19 cellular contexts compared by ENCODE assay signal in genomic region chr4:185902654-185903053, GRCh38.
DNase-seq lines count a peak whose midpoint lies in the region; ATAC-seq and TF ChIP-seq lines count a peak whose summit lies in the region.
"Had no signal": no experiment of that assay in that cellular context is flagged by ENCODE, and none has a peak within 500 bp of the region (broad histone marks: within the 10 kb centered on the region; RNA-seq: fewer than 3 reads in every experiment).

No MANE protein-coding gene starts in this region.

- no peaks in the 10 kb centered on the region for H3K79me1 ChIP-seq in IMR-90 (ENCODE audit: low read depth in 1 of 2, low read length in 2 of 2)

- no peak overlapping the region for H3K23ac ChIP-seq in IMR-90 (ENCODE audit: low read depth, low read length)

- dilution Hi-C loops in IMR-90 (cut with HindIII; ENCODE audit: low sequenced_read_pairs, unreplicated experiment), result no loop called here

- H2BK5ac ChIP-seq in IMR-90 (ENCODE audit: low read depth, low read length, poor library complexity, severe bottlenecking), result no peak overlapping the region

- no peak overlapping the region for H3K18ac ChIP-seq in IMR-90 (ENCODE audit: low read depth, low read length)

- H3K14ac ChIP-seq in IMR-90 (replicated peaks; ENCODE audit: low read depth, low read length), result no peak overlapping the region

- CTCF ChIA-PET in IMR-90 (lab: Yijun Ruan, JAX), result no interaction called here

- no peak overlapping the region for H2AFZ ChIP-seq in IMR-90 (replicated peaks; ENCODE audit: low read length, poor library complexity)

- no peak overlapping the region for H3K4me2 ChIP-seq in IMR-90 (ENCODE audit: low read depth, low read length)

- no peaks in the 10 kb centered on the region for H4K20me1 ChIP-seq in IMR-90 (ENCODE audit: insufficient read depth, low read length)

- no peak for ATAC-seq in IMR-90 (ENCODE audit: low read depth)

- H2BK20ac ChIP-seq in IMR-90 (ENCODE audit: low read depth, low read length), result no peak overlapping the region

- intact Hi-C loops in IMR-90 (cut with micrococcal nuclease) (no loop called here), testis (cut with DNase I; ENCODE audit: low total_unique reads) (no loop called here)

- WGBS in IMR-90 (ENCODE audit: extremely low coverage in 2 of 2, insufficient read length in 1 of 2), 2 experiments, result 83% methylated on average over 1 of the region's 4 CpGs; no CpG with 5 or more reads in 1 of the 2 experiments
- WGBS in testis, 2 donors, result 84 to 92% methylated on average over 4 of the region's 4 CpGs

- H2BK120ac ChIP-seq in IMR-90 (ENCODE audit: low read depth, low read length), result no peak overlapping the region

- BruUV-seq in IMR-90 (replicated peaks; lab: Mats Ljungman, UMichigan), result no TSS peak

- H2AK5ac ChIP-seq in IMR-90 (ENCODE audit: low read depth, low read length), result no peak overlapping the region

- no peaks in the 10 kb centered on the region for H3K9me3 ChIP-seq in IMR-90 (ENCODE audit: control insufficient read depth, insufficient read depth, low read length)
- no peaks in the 10 kb centered on the region for H3K9me3 ChIP-seq in testis
- H3K9me3 ChIP-seq: uterus had no signal

- TF ChIP-seq CTCF in IMR-90 (conservative IDR thresholded peaks at IDR 0.05; ENCODE audit: low read depth, low read length) (no peak), VCaP (conservative IDR thresholded peaks at IDR 0.05) (no peak), testis (IDR thresholded peaks at IDR 0.05) (no peak)

- H3K27ac ChIP-seq in IMR-90 (ENCODE audit: insufficient read depth, low read length) (no peak overlapping the region), VCaP (peak overlapping the region; percentile 11; the same call in 1 of the 2 replicates), testis (no peak overlapping the region)
- H3K27ac ChIP-seq: RWPE1, uterus had no signal

- no peaks in the 10 kb centered on the region for H3K36me3 ChIP-seq in IMR-90 (ENCODE audit: control insufficient read depth, insufficient read depth, low read length)
- H3K36me3 ChIP-seq in testis (ENCODE audit: low read depth, missing control alignments), result no peaks in the 10 kb centered on the region
- H3K36me3 ChIP-seq: uterus had no signal

- H2AK9ac ChIP-seq in IMR-90 (replicated peaks; ENCODE audit: low read depth, low read length, poor library complexity), result no peak overlapping the region

- H3K4ac ChIP-seq in IMR-90 (ENCODE audit: low read depth, low read length), result no peak overlapping the region

- no peak overlapping the region for H3K9ac ChIP-seq in IMR-90 (ENCODE audit: low read depth, low read length)

- no peak overlapping the region for H2BK15ac ChIP-seq in IMR-90 (ENCODE audit: low read depth, low read length)

- peak; percentile 8 for DNase-seq in IMR-90
- peak; percentile 84 for DNase-seq in fibroblast of peridontal ligament (ENCODE audit: extremely low read depth)
- peak; percentile 96 for DNase-seq in renal cortical epithelial cell (ENCODE audit: low read depth)
- DNase-seq in testis, result no peak
- DNase-seq in OCI-M1 (lab: John Stamatoyannopoulos, UW), result no peak
- no peak for DNase-seq in NCI-H524 treated with DMSO at 0.1 percent for 48 hours (lab: John Stamatoyannopoulos, UW)
- DNase-seq: activated CD4-positive, alpha-beta T cell treated with anti-CD3 and anti-CD28 coated beads, Interleukin-2, amount 50 U/mL, for 4 hours; activated naive CD4-positive, alpha-beta T cell treated with anti-CD3 and anti-CD28 coated beads for 36 hours; aorta; cortex of kidney; naive B cell; NCI-H1436 treated with DMSO at 0.1 percent for 48 hours; NCI-H2227 treated with DMSO at 0.1 percent for 48 hours; posterior cingulate gyrus; stimulated activated CD4-positive, alpha-beta T cell treated with anti-CD3 and anti-CD28 coated beads, Interleukin-2, amount 100 ng/mL, for 48 hours; uterus had no signal

- H3K4me1 ChIP-seq in IMR-90 (ENCODE audit: control insufficient read depth, insufficient read depth, low read length) (no peaks in the 10 kb centered on the region), testis (no peaks in the 10 kb centered on the region)
- H3K4me1 ChIP-seq: uterus had no signal

- H4K91ac ChIP-seq in IMR-90 (ENCODE audit: insufficient read depth, low read depth, low read length), result no peak overlapping the region

- no peaks in the 10 kb centered on the region for H3K9me1 ChIP-seq in IMR-90 (ENCODE audit: insufficient read depth, low read length)

- no peak for TF ChIP-seq RAD21 in IMR-90 (IDR thresholded peaks at IDR 0.05; ENCODE audit: low read length)

- H3K56ac ChIP-seq in IMR-90 (ENCODE audit: extremely low read depth, insufficient read depth, low read length), result no peak overlapping the region

- in situ Hi-C loops in IMR-90 (cut with MboI; ENCODE audit: low sequenced_read_pairs), result no loop called here

- POLR2A ChIA-PET in IMR-90 (lab: Charles Lee; ENCODE audit: unreplicated experiment), result no interaction called here

- peaks cover 22% of the 10 kb centered on the region for H3K27me3 ChIP-seq in IMR-90 (ENCODE audit: control insufficient read depth, insufficient read depth, low read length)
- no peaks in the 10 kb centered on the region for H3K27me3 ChIP-seq in testis
- H3K27me3 ChIP-seq: uterus had no signal

- no peak overlapping the region for H4K5ac ChIP-seq in IMR-90 (ENCODE audit: low read depth, low read length)

- H4K8ac ChIP-seq in IMR-90 (ENCODE audit: low read depth in 2 of 2, low read length in 2 of 2), result no peak overlapping the region

- no peak for TF ChIP-seq POLR2A in IMR-90 (IDR thresholded peaks at IDR 0.05; ENCODE audit: low read depth, low read length)
- no peak for TF ChIP-seq POLR2A in testis (IDR thresholded peaks at IDR 0.05)

- H3K4me3 ChIP-seq in IMR-90 (ENCODE audit: insufficient read depth, low read depth, low read length) (no peak overlapping the region), testis (no peak overlapping the region)
- H3K4me3 ChIP-seq: lung, uterus had no signal

TF ChIP-seq in IMR-90, 13 proteins besides CTCF, POLR2A, EP300 and RAD21:
- no peak for TF ChIP-seq RFX5 (IDR thresholded peaks at IDR 0.05; ENCODE audit: low read depth, low read length)

Comparison
In these comparisons a context has a peak if more than half of its experiments do, and no peak if none do; other contexts are left out.
1. DNase-seq: peak in IMR-90 (single experiment), fibroblast of peridontal ligament (single experiment) and renal cortical epithelial cell (single experiment); none in testis (single experiment), OCI-M1 (single experiment) and NCI-H524 treated with DMSO at 0.1 percent for 48 hours (single experiment).